ENCODE assay signal across 1 cellular context in the genomic region with DNA sequence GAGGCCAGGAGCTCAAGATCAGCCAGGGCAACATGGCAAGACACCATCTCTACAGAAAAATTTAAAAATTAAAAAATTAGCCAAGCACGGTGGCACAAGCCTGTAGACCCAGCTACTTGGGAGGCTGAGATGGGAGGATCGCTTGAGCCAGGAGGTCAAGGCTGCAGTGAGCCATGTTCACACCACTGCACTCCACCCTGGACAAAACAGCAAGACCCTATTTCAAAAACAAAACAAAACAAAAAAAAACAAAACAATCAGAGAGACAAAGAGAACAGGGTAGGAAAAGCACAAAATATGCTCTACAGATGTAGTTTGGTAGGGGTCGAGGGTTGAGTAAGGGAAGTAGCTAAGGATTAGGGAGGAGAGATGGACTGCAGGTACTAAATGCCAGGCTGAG.
TF ChIP-seq lines count a peak whose summit lies in the region.

No MANE protein-coding gene starts in this region.

TF ChIP-seq in HCT116, 20 proteins besides CTCF, POLR2A, EP300 and RAD21:
- TF ChIP-seq ELF1 (IDR thresholded peaks at IDR 0.05; ENCODE audit: borderline replicate concordance, low read depth) (no peak), ZNF274 (IDR thresholded peaks at IDR 0.05; ENCODE audit: low read depth, low read length) (no peak), SRF (IDR thresholded peaks at IDR 0.05; ENCODE audit: low read depth) (no peak), POLR2AphosphoS5 (IDR thresholded peaks at IDR 0.05; ENCODE audit: low read depth, low read length) (no peak), YY1 (IDR thresholded peaks at IDR 0.05; ENCODE audit: extremely low read depth, insufficient replicate concordance, low read depth, low read length) (no peak), CEBPB (IDR thresholded peaks at IDR 0.05; ENCODE audit: low read depth) (no peak), EZH2 (IDR thresholded peaks at IDR 0.05) (no peak), FOSL1 (IDR thresholded peaks at IDR 0.05; ENCODE audit: low read depth) (no peak), TCF7L2 (IDR thresholded peaks at IDR 0.05; ENCODE audit: borderline replicate concordance, extremely low read depth, insufficient read depth, insufficient read length) (no peak)
- TF ChIP-seq, protein P1, sequence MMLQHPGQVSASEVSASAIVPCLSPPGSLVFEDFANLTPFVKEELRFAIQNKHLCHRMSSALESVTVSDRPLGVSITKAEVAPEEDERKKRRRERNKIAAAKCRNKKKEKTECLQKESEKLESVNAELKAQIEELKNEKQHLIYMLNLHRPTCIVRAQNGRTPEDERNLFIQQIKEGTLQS (IDR thresholded peaks at IDR 0.05): no peak
- TF ChIP-seq, protein P2, sequence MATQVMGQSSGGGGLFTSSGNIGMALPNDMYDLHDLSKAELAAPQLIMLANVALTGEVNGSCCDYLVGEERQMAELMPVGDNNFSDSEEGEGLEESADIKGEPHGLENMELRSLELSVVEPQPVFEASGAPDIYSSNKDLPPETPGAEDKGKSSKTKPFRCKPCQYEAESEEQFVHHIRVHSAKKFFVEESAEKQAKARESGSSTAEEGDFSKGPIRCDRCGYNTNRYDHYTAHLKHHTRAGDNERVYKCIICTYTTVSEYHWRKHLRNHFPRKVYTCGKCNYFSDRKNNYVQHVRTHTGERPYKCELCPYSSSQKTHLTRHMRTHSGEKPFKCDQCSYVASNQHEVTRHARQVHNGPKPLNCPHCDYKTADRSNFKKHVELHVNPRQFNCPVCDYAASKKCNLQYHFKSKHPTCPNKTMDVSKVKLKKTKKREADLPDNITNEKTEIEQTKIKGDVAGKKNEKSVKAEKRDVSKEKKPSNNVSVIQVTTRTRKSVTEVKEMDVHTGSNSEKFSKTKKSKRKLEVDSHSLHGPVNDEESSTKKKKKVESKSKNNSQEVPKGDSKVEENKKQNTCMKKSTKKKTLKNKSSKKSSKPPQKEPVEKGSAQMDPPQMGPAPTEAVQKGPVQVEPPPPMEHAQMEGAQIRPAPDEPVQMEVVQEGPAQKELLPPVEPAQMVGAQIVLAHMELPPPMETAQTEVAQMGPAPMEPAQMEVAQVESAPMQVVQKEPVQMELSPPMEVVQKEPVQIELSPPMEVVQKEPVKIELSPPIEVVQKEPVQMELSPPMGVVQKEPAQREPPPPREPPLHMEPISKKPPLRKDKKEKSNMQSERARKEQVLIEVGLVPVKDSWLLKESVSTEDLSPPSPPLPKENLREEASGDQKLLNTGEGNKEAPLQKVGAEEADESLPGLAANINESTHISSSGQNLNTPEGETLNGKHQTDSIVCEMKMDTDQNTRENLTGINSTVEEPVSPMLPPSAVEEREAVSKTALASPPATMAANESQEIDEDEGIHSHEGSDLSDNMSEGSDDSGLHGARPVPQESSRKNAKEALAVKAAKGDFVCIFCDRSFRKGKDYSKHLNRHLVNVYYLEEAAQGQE (IDR thresholded peaks at IDR 0.05; ENCODE audit: low read depth): no peak
- TF ChIP-seq, protein P3, sequence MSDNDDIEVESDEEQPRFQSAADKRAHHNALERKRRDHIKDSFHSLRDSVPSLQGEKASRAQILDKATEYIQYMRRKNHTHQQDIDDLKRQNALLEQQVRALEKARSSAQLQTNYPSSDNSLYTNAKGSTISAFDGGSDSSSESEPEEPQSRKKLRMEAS (IDR thresholded peaks at IDR 0.05): no peak
